8 cellular contexts compared by ENCODE assay signal in the genomic region with DNA sequence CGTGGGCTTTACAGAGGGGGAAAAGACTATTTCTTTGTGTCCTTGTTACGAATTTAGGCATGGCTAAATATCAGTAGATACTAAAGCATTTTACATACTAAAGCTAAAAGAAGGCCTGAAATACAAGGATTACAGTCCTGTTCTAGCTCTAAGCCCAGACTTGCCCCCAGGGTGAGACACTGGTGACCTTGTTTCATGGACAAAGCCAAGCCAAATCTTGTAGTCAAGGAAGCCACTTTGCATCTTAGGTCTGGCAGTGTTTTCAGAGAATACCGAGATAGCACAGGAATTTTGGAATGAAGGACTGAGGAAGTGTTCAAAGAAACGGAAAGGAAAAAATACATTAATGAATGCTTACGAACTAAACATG. TPM values are rescaled to one million over a fixed set of nuclear protein-coding genes. Genes with fewer than 3 reads are reported as not detected.
DNase-seq lines count a peak whose midpoint lies in the region; ATAC-seq, FAIRE-seq and TF ChIP-seq lines count a peak whose summit lies in the region.

No MANE protein-coding gene starts in this region.

- TF ChIP-seq CTCF in DND-41 (IDR thresholded peaks at IDR 0.05; ENCODE audit: borderline replicate concordance, extremely low read depth, low read length, poor library complexity, severe bottlenecking) (no peak), epithelial cell of proximal tubule (conservative IDR thresholded peaks at IDR 0.05; ENCODE audit: low read depth, low read length) (no peak), pancreas (IDR thresholded peaks at IDR 0.05) (no peak), GM10266 (IDR thresholded peaks at IDR 0.05; ENCODE audit: control insufficient read depth, insufficient read depth, low read depth, missing control alignments) (no peak)

- intact Hi-C loops in pancreas (cut with DNase I): loop anchor here in 1 of 3 donors (10.0 kb wide), 1 partner anchor 51 kb away; the partner anchor contains the start of gene USO1

- H3K4me3 ChIP-seq in DND-41 (ENCODE audit: low read depth in 1 of 2, low read length in 2 of 2) (peak overlapping the region; percentile 44 to 75), epithelial cell of proximal tubule (ENCODE audit: low read depth, low read length) (peak overlapping the region; percentile 95), pancreas (peak overlapping the region; percentile 7 to 88 (median 74))

- no peak for FAIRE-seq in pancreas (lab: Jason Lieb, UNC)

- ATAC-seq in DND-41 (ENCODE audit: insufficient read depth, low read depth) (no peak), pancreas (no peak)

- peaks cover 35% of the 10 kb centered on the region for H4K20me1 ChIP-seq in DND-41 (ENCODE audit: insufficient read depth, low read length)

- H3K27me3 ChIP-seq in DND-41 (ENCODE audit: insufficient read depth, low read length, poor library complexity) (no peaks in the 10 kb centered on the region), pancreas (no peaks in the 10 kb centered on the region)

- DNase-seq in DND-41: no peak
- peak; percentile 32 for DNase-seq in RKO (ENCODE audit: low spot score)
- DNase-seq in epithelial cell of proximal tubule (ENCODE audit: low read depth): no peak
- DNase-seq in pancreas: no peak
- no peak for DNase-seq in HuH-7 (ENCODE audit: low spot score)
- no peak for DNase-seq in cerebellar cortex (ENCODE audit: low spot score)
- DNase-seq in retina: no peak
- no peak for DNase-seq in GM10266 (ENCODE audit: extremely low spot score)

- H3K4me2 ChIP-seq in DND-41 (ENCODE audit: insufficient read depth, low read length): peak overlapping the region; percentile 78

- no peaks in the 10 kb centered on the region for H3K9me3 ChIP-seq in DND-41 (ENCODE audit: insufficient read depth, low read length, severe bottlenecking)
- H3K9me3 ChIP-seq in pancreas: no peaks in the 10 kb centered on the region

- H3K9ac ChIP-seq in DND-41 (ENCODE audit: low read depth, low read length): peak overlapping the region; percentile 88

- H3K4me1 ChIP-seq in DND-41 (ENCODE audit: insufficient read depth, low read length): peaks cover 34% of the 10 kb centered on the region
- H3K4me1 ChIP-seq in pancreas: peaks cover 4 to 26% (median 24%) of the 10 kb centered on the region in 3 donors

- H3K36me3 ChIP-seq in DND-41 (ENCODE audit: insufficient read depth, low read length): peaks cover 4% of the 10 kb centered on the region; the same call in 1 of the 2 replicates
- no peaks in the 10 kb centered on the region for H3K36me3 ChIP-seq in pancreas

- H3K79me2 ChIP-seq in DND-41 (ENCODE audit: insufficient read depth, low read length): peaks cover 53% of the 10 kb centered on the region

- peak overlapping the region; percentile 87 for H2AFZ ChIP-seq in DND-41 (ENCODE audit: low read depth, low read length)

- 27 to 30% methylated on average over 5 of the region's 5 CpGs for WGBS in pancreas, 2 donors

- H3K27ac ChIP-seq in DND-41 (ENCODE audit: low read length): peak overlapping the region; percentile 93
- peak overlapping the region; percentile 86 to 95 (median 90) for H3K27ac ChIP-seq in pancreas

RNA-seq across cellular contexts. Expression of gene G3BP2, which starts 0.7 kb away (rescaled TPM):
- total RNA-seq in epithelial cell of proximal tubule (109 and 113 TPM in 2 replicates), pancreas (10 to 100 TPM; 27.9 to 51.0 (median 42.4) TPM)
- polyA plus RNA-seq in pancreas: 10 to 100 TPM in 1 of 2 donors, 1 to 10 TPM in 1; 7.8 to 34.1 TPM

RNA-seq across cellular contexts. Expression of gene CDKL2, which starts 43.6 kb away (rescaled TPM):
- 1.2 and 3.6 TPM in 2 replicates for total RNA-seq in epithelial cell of proximal tubule
- 1 to 10 TPM in 1 of 6 donors, under 1 TPM in 5; 0.47 to 1.0 (median 0.70) TPM for total RNA-seq in pancreas
- polyA plus RNA-seq in pancreas: under 1 TPM; 0.15 to 0.23 TPM

RNA-seq across cellular contexts. Expression of gene USO1, which starts 50.4 kb away (rescaled TPM):
- total RNA-seq in epithelial cell of proximal tubule: 46.0 and 57.8 TPM in 2 replicates
- 10 to 100 TPM; 40.1 to 58.2 (median 55.6) TPM for total RNA-seq in pancreas
- polyA plus RNA-seq in pancreas: 10 to 100 TPM; 31.2 to 40.2 TPM
